Comparison of ENCODE assay signal across 9 cellular contexts in the genomic region with DNA sequence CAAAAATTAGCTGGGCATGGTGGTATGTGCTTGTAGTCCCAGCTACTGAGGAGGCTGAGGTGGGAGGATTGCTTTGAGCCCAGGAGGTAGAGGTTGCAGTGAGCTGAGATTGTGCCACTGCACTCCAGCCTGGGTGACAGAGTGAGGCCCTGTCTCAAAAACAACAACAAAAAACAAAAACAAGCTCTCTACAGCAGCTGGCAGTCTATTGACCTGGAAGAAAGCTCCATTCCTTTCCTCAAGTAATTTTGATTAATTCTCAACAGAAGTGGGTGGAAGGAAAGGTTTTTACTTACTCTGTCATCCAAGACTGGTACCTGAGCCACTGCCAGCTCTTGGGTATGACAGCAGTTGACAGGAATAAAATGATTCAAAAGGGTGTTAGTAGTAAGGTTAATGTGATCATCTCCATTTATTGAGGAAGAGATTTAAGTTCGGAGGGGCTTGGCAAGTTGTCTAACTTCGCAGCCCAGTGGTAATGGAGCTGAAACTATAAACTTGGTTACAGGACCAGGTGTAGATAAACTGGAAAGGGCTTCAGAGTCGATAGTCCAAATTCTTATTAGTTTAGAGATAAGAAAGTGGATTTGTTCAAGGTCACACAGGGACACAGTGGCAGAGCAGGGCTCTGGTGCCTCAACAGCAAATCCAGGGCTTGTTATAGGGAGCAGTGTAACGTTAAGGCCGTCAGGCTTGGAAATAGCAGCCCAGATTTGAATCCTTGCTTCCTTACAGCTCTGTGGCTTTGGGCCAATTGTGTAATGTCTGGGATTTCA. TPM values are rescaled to one million over a fixed set of nuclear protein-coding genes. Genes with fewer than 3 reads are reported as not detected.
DNase-seq lines count a peak whose midpoint lies in the region; ATAC-seq and TF ChIP-seq lines count a peak whose summit lies in the region.
"Had no signal": no experiment of that assay in that cellular context is flagged by ENCODE, and none has a peak within 500 bp of the region (broad histone marks: within the 10 kb centered on the region; RNA-seq: fewer than 3 reads in every experiment).

No MANE protein-coding gene starts in this region.

- no peaks in the 10 kb centered on the region for H3K4me1 ChIP-seq in HUES48 (ENCODE audit: control insufficient read depth, insufficient read depth, low read length)

- DNase-seq in CD4-positive, alpha-beta T cell: no peak
- no peak for DNase-seq in central memory CD8-positive, alpha-beta T cell (ENCODE audit: low spot score in 2 of 2)
- DNase-seq in natural killer cell: no peak
- DNase-seq in CD1c-positive myeloid dendritic cell (ENCODE audit: extremely low spot score): no peak
- DNase-seq: NCI-H146 had no signal

- H3K4me1 Mint-ChIP-seq in CD4-positive, alpha-beta T cell (ENCODE audit: low read depth): peaks cover 66% of the 10 kb centered on the region
- H3K4me1 Mint-ChIP-seq in central memory CD8-positive, alpha-beta T cell: peaks cover 52% of the 10 kb centered on the region
- peaks cover 51 to 59% of the 10 kb centered on the region in 2 donors for H3K4me1 Mint-ChIP-seq in natural killer cell

- H3K27ac ChIP-seq in CD4-positive, alpha-beta T cell (ENCODE audit: low read depth, low read length): no peak overlapping the region
- H3K27ac ChIP-seq in HUES48 (ENCODE audit: low read depth, low read length): peak overlapping the region; percentile 17

- peaks cover 93% of the 10 kb centered on the region for H3K36me3 Mint-ChIP-seq in CD4-positive, alpha-beta T cell (ENCODE audit: low read depth)
- H3K36me3 Mint-ChIP-seq in central memory CD8-positive, alpha-beta T cell (ENCODE audit: insufficient read depth): peaks cover 76% of the 10 kb centered on the region
- H3K36me3 Mint-ChIP-seq in natural killer cell: peaks cover 23% of the 10 kb centered on the region

- POLR2A ChIA-PET in CD4-positive, alpha-beta T cell (lab: Charles Lee): interaction anchor here (0.6 to 6.1 kb wide), 6 partner anchors 11 to 185 kb away, joined by 3 to 60 read pairs (median 3); a partner anchor contains a TSS

- no peak overlapping the region for H3K4me3 ChIP-seq in HUES48 (ENCODE audit: low read depth, low read length)

- H3K36me3 ChIP-seq in HUES48 (ENCODE audit: control insufficient read depth, insufficient read depth, low read length): peaks cover 80% of the 10 kb centered on the region

- no peak for TF ChIP-seq CTCF in CD4-positive, alpha-beta T cell (IDR thresholded peaks at IDR 0.05)
- no peak for TF ChIP-seq CTCF in natural killer cell (IDR thresholded peaks at IDR 0.05)

- no peak overlapping the region for H3K4me3 Mint-ChIP-seq in CD4-positive, alpha-beta T cell
- H3K4me3 Mint-ChIP-seq in central memory CD8-positive, alpha-beta T cell: peak overlapping the region; percentile 41
- no peak overlapping the region for H3K4me3 Mint-ChIP-seq in natural killer cell

- H3K27ac Mint-ChIP-seq in CD4-positive, alpha-beta T cell: peak overlapping the region; percentile 65
- no peak overlapping the region for H3K27ac Mint-ChIP-seq in central memory CD8-positive, alpha-beta T cell (ENCODE audit: low read depth)
- peak overlapping the region; percentile 72 to 74 for H3K27ac Mint-ChIP-seq in natural killer cell

- no peaks in the 10 kb centered on the region for H3K9me3 Mint-ChIP-seq in CD4-positive, alpha-beta T cell
- H3K9me3 Mint-ChIP-seq in central memory CD8-positive, alpha-beta T cell: no peaks in the 10 kb centered on the region
- no peaks in the 10 kb centered on the region for H3K9me3 Mint-ChIP-seq in natural killer cell

- ATAC-seq in CD4-positive, alpha-beta T cell (ENCODE audit: poor library complexity): no peak
- ATAC-seq in central memory CD8-positive, alpha-beta T cell (replicated peaks; ENCODE audit: extremely low read depth, poor library complexity, severe bottlenecking): no peak
- ATAC-seq in natural killer cell (no peak), GM18907 (IDR thresholded peaks at IDR 0.05; ENCODE audit: unreplicated experiment) (no peak), GM21737 (IDR thresholded peaks at IDR 0.05; ENCODE audit: unreplicated experiment) (no peak), HG03520 (IDR thresholded peaks at IDR 0.05; ENCODE audit: unreplicated experiment) (no peak)

- H3K9ac ChIP-seq in HUES48 (ENCODE audit: low read depth, low read length): no peak overlapping the region

- no peaks in the 10 kb centered on the region for H3K27me3 Mint-ChIP-seq in CD4-positive, alpha-beta T cell
- no peaks in the 10 kb centered on the region for H3K27me3 Mint-ChIP-seq in central memory CD8-positive, alpha-beta T cell
- no peaks in the 10 kb centered on the region for H3K27me3 Mint-ChIP-seq in natural killer cell (ENCODE audit: low read depth in 2 of 2)

- CTCF ChIA-PET in CD4-positive, alpha-beta T cell (lab: Charles Lee): interaction anchor here (0.6 to 1.1 kb wide), 3 partner anchors 8 to 240 kb away, joined by 3 to 4 read pairs (median 3); no protein-coding TSS in a partner anchor

- intact Hi-C loops in CD4-positive, alpha-beta T cell (cut with DNase I, micrococcal nuclease): no loop called here
- intact Hi-C loops in natural killer cell (cut with micrococcal nuclease): no loop called here

- H3K27me3 ChIP-seq in CD4-positive, alpha-beta T cell (ENCODE audit: control insufficient read depth, insufficient read depth, low read length): no peaks in the 10 kb centered on the region
- no peaks in the 10 kb centered on the region for H3K27me3 ChIP-seq in HUES48 (ENCODE audit: control insufficient read depth, insufficient read depth, low read length)

- H3K9me3 ChIP-seq in CD4-positive, alpha-beta T cell (ENCODE audit: control insufficient read depth, low read length): no peaks in the 10 kb centered on the region
- H3K9me3 ChIP-seq in HUES48 (ENCODE audit: control insufficient read depth, insufficient read depth, low read length): no peaks in the 10 kb centered on the region

RNA-seq across cellular contexts. Expression of a gene that starts 14.8 kb away (rescaled TPM):
- 100 to 1,000 TPM; 550 to 556 TPM for total RNA-seq in CD4-positive, alpha-beta T cell
- 100 to 1,000 TPM; 445 to 526 (median 447) TPM for total RNA-seq in natural killer cell
